In genomic region chr5:34656700-34657549, GRCh38 we compare ENCODE assay signal across 7 cellular contexts. TPM values are rescaled to one million over a fixed set of nuclear protein-coding genes. Genes with fewer than 3 reads are reported as not detected.
DNase-seq lines count a peak whose midpoint lies in the region; ATAC-seq, FAIRE-seq and TF ChIP-seq lines count a peak whose summit lies in the region.

No MANE protein-coding gene starts in this region.

- H3K9me2 ChIP-seq in Loucy (replicated peaks; ENCODE audit: low read depth, low read length) = no peaks in the 10 kb centered on the region

- H3F3A ChIP-seq in Loucy (ENCODE audit: low read depth) = peaks cover 14% of the 10 kb centered on the region; the same call in 1 of the 2 replicates

- H3K27ac ChIP-seq in GM12878 (ENCODE audit: control insufficient read depth, insufficient read depth) = no peak overlapping the region

- H3K27me3 ChIP-seq in Loucy (ENCODE audit: insufficient read depth, low read length, poor library complexity, severe bottlenecking) (no peaks in the 10 kb centered on the region), GM12878 (replicated peaks in 1 of 2; ENCODE audit: control insufficient read depth in 2 of 2, insufficient read depth in 2 of 2, low read length in 1 of 2) (peaks cover 9 to 14% of the 10 kb centered on the region in 2 experiments)

- TF ChIP-seq CTCF in GM12865 (IDR thresholded peaks at IDR 0.05; ENCODE audit: insufficient read depth, low read depth, low read length, missing control alignments) (no peak), Loucy (conservative IDR thresholded peaks at IDR 0.05; ENCODE audit: low read length) (no peak), GM12878 (IDR thresholded peaks at IDR 0.05 in 2 of 3, conservative IDR thresholded peaks at IDR 0.05 in 1 of 3; ENCODE audit: control insufficient read depth in 2 of 3, extremely low read depth in 1 of 3, insufficient read depth in 1 of 3, low read depth in 3 of 3, low read length in 3 of 3) (no peak)

- TF ChIP-seq POLR2A in GM12878 (IDR thresholded peaks at IDR 0.05; ENCODE audit: low read depth, low read length) = no peak

- DNase-seq in GM12865 (ENCODE audit: low read depth) (no peak), GM12878 (ENCODE audit: low read depth, low spot score) (no peak), iPS-NIHi7 (ENCODE audit: extremely low spot score) (peak; percentile 23)
- DNase-seq in stimulated activated CD4-positive, alpha-beta T cell treated with anti-CD3 and anti-CD28 coated beads, Interleukin-1b, Interleukin-23, amount 100 ng/mL, for 48 hours = peak; percentile 7

- TF ChIP-seq EP300 in GM12878 (IDR thresholded peaks at IDR 0.05; ENCODE audit: borderline replicate concordance in 1 of 2, control insufficient read depth in 1 of 2, low read depth in 2 of 2, low read length in 2 of 2) = no peak

- H3K79me2 ChIP-seq in Loucy (ENCODE audit: insufficient read depth, low read length) (peaks cover 45% of the 10 kb centered on the region), GM12878 (ENCODE audit: control insufficient read depth, insufficient read depth, low read length) (no peaks in the 10 kb centered on the region)

- in situ Hi-C loops in GM12878 (cut with MboI) = no loop called here

- POLR2A ChIA-PET in GM12878 (lab: Charles Lee) = no interaction called here

- H3K36me3 ChIP-seq in Loucy (ENCODE audit: insufficient read depth, low read length) = no peaks in the 10 kb centered on the region
- H3K36me3 ChIP-seq in GM12878 (ENCODE audit: control insufficient read depth in 2 of 2, insufficient read depth in 2 of 2, low read length in 1 of 2) = no peaks in the 10 kb centered on the region

- H4K20me1 ChIP-seq in Loucy (ENCODE audit: insufficient read depth, low read length, poor library complexity, severe bottlenecking) (no peaks in the 10 kb centered on the region), GM12878 (ENCODE audit: control insufficient read depth, insufficient read depth) (no peaks in the 10 kb centered on the region)

- RAD21 ChIA-PET in GM12878 (lab: Charles Lee; ENCODE audit: unreplicated experiment) = no interaction called here

- no peak for TF ChIP-seq RAD21 in GM12878 (IDR thresholded peaks at IDR 0.05; ENCODE audit: insufficient read depth, low read depth, low read length)

- WGBS in GM12878 (ENCODE audit: insufficient coverage, insufficient replicate concordance, low lambda C conversion rate, missing lambda C conversion rate) = 5% methylated on average over 32 of the region's 61 CpGs

- H3K4me3 ChIP-seq in GM12865 (ENCODE audit: low read depth, low read length) (peak overlapping the region; percentile 88), Loucy (ENCODE audit: low read length, poor library complexity, severe bottlenecking) (peak overlapping the region; percentile 88), GM12878 (peak overlapping the region; percentile 62)

- CTCF ChIA-PET in GM12878 (lab: Yijun Ruan, JAX) = no interaction called here

- H3K9ac ChIP-seq in Loucy (ENCODE audit: low read depth, low read length, poor library complexity, severe bottlenecking) = peak overlapping the region; percentile 88
- no peak overlapping the region; the same call in 1 of the 2 replicates for H3K9ac ChIP-seq in GM12878 (ENCODE audit: control insufficient read depth, insufficient read depth, low read length)

- no peak for FAIRE-seq in GM12878 (lab: Jason Lieb, UNC)

- H3K4me2 ChIP-seq in Loucy (ENCODE audit: low read depth, low read length, poor library complexity, severe bottlenecking) = peak overlapping the region; percentile 98
- peak overlapping the region; percentile 72 for H3K4me2 ChIP-seq in GM12878 (ENCODE audit: control insufficient read depth, insufficient read depth)

- H3K9me3 ChIP-seq in Loucy (ENCODE audit: insufficient read depth, low read depth, low read length) (no peaks in the 10 kb centered on the region), GM12878 (replicated peaks; ENCODE audit: control insufficient read depth, insufficient read depth, low read length) (no peaks in the 10 kb centered on the region)

- SMC1A ChIA-PET in GM12878 (lab: Charles Lee; ENCODE audit: uncharacterized antibody, unreplicated experiment) = no interaction called here

- H3K4me1 ChIP-seq in Loucy (ENCODE audit: insufficient read depth, low read length, poor library complexity, severe bottlenecking) (peaks cover 35% of the 10 kb centered on the region), GM12878 (ENCODE audit: control insufficient read depth, insufficient read depth, low read length) (no peaks in the 10 kb centered on the region)

- no TSS peak for BruUV-seq in GM12878 (replicated peaks; lab: Mats Ljungman, UMichigan)

- H2AFZ ChIP-seq in Loucy (ENCODE audit: low read length) = peak overlapping the region; percentile 81
- H2AFZ ChIP-seq in GM12878 (ENCODE audit: control insufficient read depth, low read depth, low read length) = no peak overlapping the region; the same call in none of the 2 replicates

- ATAC-seq in GM12878 = peak; percentile 23; the same call in 2 of the 3 replicates
- no peak for ATAC-seq in GM19395 (IDR thresholded peaks at IDR 0.05; ENCODE audit: unreplicated experiment)
- ATAC-seq in GM18517 (IDR thresholded peaks at IDR 0.05; ENCODE audit: unreplicated experiment) = no peak

- intact Hi-C loops in GM12878 (cut with micrococcal nuclease; ENCODE audit: unreplicated experiment) = no loop called here

TF ChIP-seq in GM12878, 131 proteins besides CTCF, POLR2A, EP300 and RAD21:
- TF ChIP-seq ATF2 (IDR thresholded peaks at IDR 0.05; ENCODE audit: low read length) = no peak
- TF ChIP-seq RUNX3 (IDR thresholded peaks at IDR 0.05; ENCODE audit: low read length) = peak; percentile 62
- peak; percentile 95 for TF ChIP-seq SUZ12 (IDR thresholded peaks at IDR 0.05; ENCODE audit: unreplicated experiment)

RNA-seq across cellular contexts. Expression of gene RAI14, which starts 0.8 kb away (rescaled TPM):
- total RNA-seq in GM12878 (2013; cell fraction: nucleolus; rRNA removed) = not detected in 2 replicates
- total RNA-seq in GM12878 (2014; rRNA removed) (1.3 and 1.4 TPM in 2 replicates), GM12878 (2014; rRNA removed; fragmentation: Illumina TruSeq; extraction: Trizol) (1.7 and 1.9 TPM in 2 replicates), GM12878 (2021) (2.5 and 3.3 TPM in 2 replicates)
- 0.85 TPM for polyA plus RNA-seq in GM12878 (2011; ENCODE audit: low read depth)
- polyA plus RNA-seq in GM12878 (2011; rRNA removed) (0.06 and 0.18 TPM in 2 replicates), GM12878 (2014; fragmentation: Illumina TruSeq; extraction: Trizol) (2.1 and 2.8 TPM in 2 replicates), GM12878 (2014; fragmentation: Nextera tagmentation; extraction: Ambion mirVana) (1 to 10 TPM in 1 of 2 experiments, under 1 TPM in 1; 0.60 to 1.1 TPM), GM12878 (2014; rRNA removed) (2.3 TPM in 2 replicates), GM12878 (2016; fragmentation: Nextera tagmentation; extraction: Ambion mirVana) (1 to 10 TPM; 3.5 to 4.6 TPM)
- polyA plus RNA-seq in GM12878 (2011; cell fraction: cytosol; rRNA removed) = 0.04 TPM in 1 of 2 replicates, not detected in the other
- 0.16 TPM in 1 of 2 replicates, not detected in the other for polyA plus RNA-seq in GM12878 (2011; cell fraction: nucleus; rRNA removed)
- 0.93 and 1.5 TPM in 2 replicates for polyA plus RNA-seq in GM12878 (2012)
- polyA minus RNA-seq in GM12878 (2011; rRNA and poly(A)+ RNA removed) = not detected in 2 replicates
- not detected in 2 replicates for polyA minus RNA-seq in GM12878 (2011; cell fraction: cytosol; rRNA and poly(A)+ RNA removed)
- polyA minus RNA-seq in GM12878 (2011; cell fraction: nucleus; rRNA and poly(A)+ RNA removed) = not detected in 2 replicates

Comparison
In these comparisons a context has a peak if more than half of its experiments do, and no peak if none do; other contexts are left out.
1. DNase-seq: peak in iPS-NIHi7 (single experiment) and stimulated activated CD4-positive, alpha-beta T cell treated with anti-CD3 and anti-CD28 coated beads, Interleukin-1b, Interleukin-23, amount 100 ng/mL, for 48 hours (single experiment); none in GM12865 (single experiment) and GM12878 (single experiment).
2. Peak in every context shown above with its lines, with median percentiles within 50 percentile points of each other: H3K4me3 ChIP-seq.